2 cellular contexts compared by ENCODE assay signal in genomic region chr10:99843310-99843709, GRCh38.
TF ChIP-seq lines count a peak whose summit lies in the region.

No MANE protein-coding gene starts in this region.

TF ChIP-seq in WTC11, 78 proteins besides CTCF, POLR2A, EP300 and RAD21:
- TF ChIP-seq CREM (CRISPR knock-in tag; IDR thresholded peaks at IDR 0.05) (no peak), GTF2I (CRISPR knock-in tag; conservative IDR thresholded peaks at IDR 0.05) (no peak), TEAD4 (CRISPR knock-in tag; IDR thresholded peaks at IDR 0.05) (no peak), SMAD3 (CRISPR knock-in tag; IDR thresholded peaks at IDR 0.05; ENCODE audit: borderline replicate concordance) (no peak), HMGXB4 (CRISPR knock-in tag; IDR thresholded peaks at IDR 0.05) (no peak), TCF7 (CRISPR knock-in tag; IDR thresholded peaks at IDR 0.05; ENCODE audit: low read depth) (no peak), CREB1 (CRISPR knock-in tag; IDR thresholded peaks at IDR 0.05) (no peak), ZNF532 (CRISPR knock-in tag; IDR thresholded peaks at IDR 0.05; ENCODE audit: borderline replicate concordance) (no peak), STAT6 (CRISPR knock-in tag; conservative IDR thresholded peaks at IDR 0.05; ENCODE audit: low read depth) (no peak)

TF ChIP-seq in HEK293T, 16 proteins besides CTCF, POLR2A, EP300 and RAD21:
- TF ChIP-seq L3MBTL2 (conservative IDR thresholded peaks at IDR 0.05) = no peak
- TF ChIP-seq FOXK2 (IDR thresholded peaks at IDR 0.05) = no peak
- TF ChIP-seq SP1 (IDR thresholded peaks at IDR 0.05) = no peak
- TF ChIP-seq PKNOX1 (IDR thresholded peaks at IDR 0.05) = no peak
- TF ChIP-seq HDGF (IDR thresholded peaks at IDR 0.05; ENCODE audit: borderline replicate concordance) = no peak
